Comparison of ENCODE assay signal across 1 cellular context in genomic region chr3:146090521-146090920, GRCh38.
TF ChIP-seq lines count a peak whose summit lies in the region.

No MANE protein-coding gene starts in this region.

TF ChIP-seq in IMR-90, 13 proteins besides CTCF, POLR2A, EP300 and RAD21:
- TF ChIP-seq USF2 (IDR thresholded peaks at IDR 0.05; ENCODE audit: low read depth, low read length) (no peak), ELK1 (IDR thresholded peaks at IDR 0.05; ENCODE audit: borderline replicate concordance, low read depth, low read length) (no peak), MAFK (IDR thresholded peaks at IDR 0.05; ENCODE audit: low read depth, low read length) (no peak), RCOR1 (IDR thresholded peaks at IDR 0.05; ENCODE audit: insufficient replicate concordance, low read length) (no peak), MXI1 (IDR thresholded peaks at IDR 0.05; ENCODE audit: borderline replicate concordance, low read depth, low read length) (no peak), NFE2L2 (IDR thresholded peaks at IDR 0.05; ENCODE audit: low read depth, low read length) (no peak), SMC3 (IDR thresholded peaks at IDR 0.05; ENCODE audit: low read depth, low read length) (no peak), BHLHE40 (IDR thresholded peaks at IDR 0.05; ENCODE audit: low read depth, low read length) (no peak)
TF ChIP-seq in IMR-90: peak in this region for 0.
